22 cellular contexts compared by ENCODE assay signal in genomic region chr3:135199137-135199536, GRCh38.
"Had no signal": no experiment of that assay in that cellular context is flagged by ENCODE, and none has a peak within 500 bp of the region (broad histone marks: within the 10 kb centered on the region; RNA-seq: fewer than 3 reads in every experiment).

No MANE protein-coding gene starts in this region.

- FAIRE-seq: kidney had no signal

- DNase-seq: activated CD4-positive, alpha-beta memory T cell treated with anti-CD3 and anti-CD28 coated beads for 36 hours; activated CD4-positive, alpha-beta T cell treated with anti-CD3 and anti-CD28 coated beads for 36 hours; activated CD8-positive, alpha-beta memory T cell treated with anti-CD3 and anti-CD28 coated beads, Interleukin-2, amount 10 ng/mL, durations not matched to agents 7 days and 5 days; activated naive CD4-positive, alpha-beta T cell treated with anti-CD3 and anti-CD28 coated beads for 36 hours; activated naive CD8-positive, alpha-beta T cell treated with anti-CD3 and anti-CD28 coated beads, Interleukin-2, amount 50 U/mL, for 24 hours; activated T-cell treated with anti-CD3 and anti-CD28 coated beads, Interleukin-2, amount 50 U/mL, for 1 hour; aorta; cerebellar nuclear complex; effector memory CD4-positive, alpha-beta T cell; foreskin fibroblast; glutamatergic neuron; hypothalamus; kidney; left lung; mammary epithelial cell; naive thymus-derived CD8-positive, alpha-beta T cell; stimulated activated CD4-positive, alpha-beta T cell treated with anti-CD3 and anti-CD28 coated beads, Interleukin-1b, Interleukin-23, amount 100 ng/mL, for 48 hours; thyroid gland; uterus; WERI-Rb-1 had no signal

- H3K4me1 ChIP-seq: breast epithelium, left lung, parathyroid adenoma, thyroid gland, uterus had no signal

- H3K4me3 ChIP-seq: breast epithelium, left lung, thyroid gland, uterus had no signal

- H3K79me2 ChIP-seq: parathyroid adenoma had no signal

- ATAC-seq: activated CD4-positive, alpha-beta T cell treated with anti-CD3 and anti-CD28 coated beads for 36 hours; activated CD8-positive, alpha-beta memory T cell treated with anti-CD3 and anti-CD28 coated beads, Interleukin-2, amount 10 ng/mL, durations not matched to agents 7 days and 5 days; activated naive CD8-positive, alpha-beta T cell treated with anti-CD3 and anti-CD28 coated beads, Interleukin-2, amount 50 U/mL, for 24 hours; left lung; naive thymus-derived CD8-positive, alpha-beta T cell had no signal

- H3K9ac ChIP-seq: parathyroid adenoma had no signal

- H3K27me3 ChIP-seq: breast epithelium, left lung, thyroid gland, uterus had no signal

- H3K9me3 ChIP-seq: breast epithelium, left lung, thyroid gland, uterus had no signal

- H2AFZ ChIP-seq: parathyroid adenoma had no signal

- H3K36me3 ChIP-seq: breast epithelium, left lung, thyroid gland, uterus, WERI-Rb-1 had no signal

- H3K27ac ChIP-seq: breast epithelium, left lung, parathyroid adenoma, thyroid gland, uterus, WERI-Rb-1 had no signal
